8 cellular contexts compared by ENCODE assay signal in genomic region chr5:71454913-71455312, GRCh38. TPM values are rescaled to one million over a fixed set of nuclear protein-coding genes. Genes with fewer than 3 reads are reported as not detected.
DNase-seq lines count a peak whose midpoint lies in the region; ATAC-seq and TF ChIP-seq lines count a peak whose summit lies in the region.

No MANE protein-coding gene starts in this region.

- H3K27ac Mint-ChIP-seq in Caco-2 (ENCODE audit: unreplicated experiment) (peak overlapping the region; percentile 98), progenitor cell of endocrine pancreas (peak overlapping the region; percentile 98)

- CTCF ChIA-PET in Caco-2 (lab: Charles Lee), result no interaction called here

- H3K27ac ChIP-seq in Peyer's patch, result peak overlapping the region; percentile 86 to 91 (median 89)

- H3K27me3 Mint-ChIP-seq in Caco-2 (ENCODE audit: insufficient read depth, unreplicated experiment), result peaks cover 3% of the 10 kb centered on the region
- H3K27me3 Mint-ChIP-seq in progenitor cell of endocrine pancreas, result peaks cover 9% of the 10 kb centered on the region

- POLR2A ChIA-PET in Caco-2 (lab: Charles Lee), result interaction anchor here (0.5 kb wide), 1 partner anchor 132 kb away, joined by 3 read pairs; the partner anchor contains the start of gene MCCC2

- ATAC-seq in HG03571 (IDR thresholded peaks at IDR 0.05; ENCODE audit: unreplicated experiment), result no peak

- H3K4me1 Mint-ChIP-seq in Caco-2 (ENCODE audit: low read depth, unreplicated experiment) (peaks cover 8% of the 10 kb centered on the region), progenitor cell of endocrine pancreas (ENCODE audit: low read depth) (peaks cover 19% of the 10 kb centered on the region)

- peaks cover 37% of the 10 kb centered on the region for H3K36me3 Mint-ChIP-seq in Caco-2 (ENCODE audit: insufficient read depth, unreplicated experiment)
- peaks cover 8% of the 10 kb centered on the region for H3K36me3 Mint-ChIP-seq in progenitor cell of endocrine pancreas (ENCODE audit: insufficient read depth)

- intact Hi-C loops in Caco-2 (cut with micrococcal nuclease; ENCODE audit: unreplicated experiment), result no loop called here

- no peak for TF ChIP-seq CTCF in Caco-2 (IDR thresholded peaks at IDR 0.05; ENCODE audit: insufficient read depth in 1 of 2, low read depth in 1 of 2, low read length in 1 of 2, severe bottlenecking in 1 of 2, unreplicated experiment in 1 of 2)
- no peak for TF ChIP-seq CTCF in Peyer's patch (IDR thresholded peaks at IDR 0.05)
- no peak for TF ChIP-seq CTCF in epithelial cell of proximal tubule (conservative IDR thresholded peaks at IDR 0.05; ENCODE audit: low read depth, low read length)
- TF ChIP-seq CTCF in progenitor cell of endocrine pancreas (IDR thresholded peaks at IDR 0.05; ENCODE audit: unreplicated experiment), result no peak

- H3K9me3 ChIP-seq in Caco-2 (no peaks in the 10 kb centered on the region), Peyer's patch (no peaks in the 10 kb centered on the region)

- no peak for TF ChIP-seq POLR2A in Peyer's patch (IDR thresholded peaks at IDR 0.05)

- H3K4me3 Mint-ChIP-seq in Caco-2 (ENCODE audit: unreplicated experiment) (peak overlapping the region; percentile 93), progenitor cell of endocrine pancreas (ENCODE audit: low read depth) (peak overlapping the region; percentile 95)

- H3K27me3 ChIP-seq in Caco-2 (replicated peaks; ENCODE audit: control insufficient read depth, insufficient read depth, low read length) (no peaks in the 10 kb centered on the region), Peyer's patch (no peaks in the 10 kb centered on the region)

- no peaks in the 10 kb centered on the region for H3K9me3 Mint-ChIP-seq in Caco-2 (ENCODE audit: unreplicated experiment)
- no peaks in the 10 kb centered on the region for H3K9me3 Mint-ChIP-seq in progenitor cell of endocrine pancreas (ENCODE audit: low read depth)

- H3K4me3 ChIP-seq in Caco-2 (ENCODE audit: low read depth, low read length), result peak overlapping the region; percentile 54
- peak overlapping the region in 3 of 4 donors; percentile 74 to 87 (median 80) for H3K4me3 ChIP-seq in Peyer's patch
- peak overlapping the region; percentile 78 for H3K4me3 ChIP-seq in epithelial cell of proximal tubule (ENCODE audit: low read depth, low read length)

- H3K4me1 ChIP-seq in Caco-2, result no peaks in the 10 kb centered on the region
- H3K4me1 ChIP-seq in Peyer's patch, result peaks cover 4 to 16% (median 8%) of the 10 kb centered on the region in 4 donors

- TSS peak; percentile 79 for BruUV-seq in Caco-2 (replicated peaks; lab: Mats Ljungman, UMichigan)

- DNase-seq in Caco-2 (peak in 1 of 2 experiments; percentile 23), Peyer's patch (no peak), epithelial cell of proximal tubule (ENCODE audit: low read depth) (no peak), progenitor cell of endocrine pancreas (ENCODE audit: low spot score, unreplicated experiment) (no peak), pons (ENCODE audit: low spot score) (no peak), Kasumi-1 (lab: John Stamatoyannopoulos, UW) (no peak), GOT3 (lab: John Stamatoyannopoulos, UW) (no peak)

- peaks cover 3% of the 10 kb centered on the region for H3K36me3 ChIP-seq in Caco-2 (ENCODE audit: control insufficient read depth, insufficient read depth, low read length)
- peaks cover 0 to 13% (median 0%) of the 10 kb centered on the region in 3 donors for H3K36me3 ChIP-seq in Peyer's patch

RNA-seq across cellular contexts. Expression of gene BDP1, which starts 0.5 kb away (rescaled TPM):
- total RNA-seq in Caco-2 (2022) (27.5 and 30.5 TPM in 2 replicates), Peyer's patch (100 to 1,000 TPM in 1 of 4 donors, 10 to 100 TPM in 3; 25.7 to 164 (median 31.1) TPM), epithelial cell of proximal tubule (18.2 and 20.5 TPM in 2 replicates), progenitor cell of endocrine pancreas (33.8 and 34.3 TPM in 2 replicates)
